Comparison of ENCODE assay signal across 8 cellular contexts in genomic region chr7:101162551-101163280, GRCh38. TPM values are rescaled to one million over a fixed set of nuclear protein-coding genes. Genes with fewer than 3 reads are reported as not detected.
DNase-seq lines count a peak whose midpoint lies in the region; ATAC-seq and TF ChIP-seq lines count a peak whose summit lies in the region.

No MANE protein-coding gene starts in this region.

- H3K4ac ChIP-seq in IMR-90 (ENCODE audit: low read depth, low read length) = no peak overlapping the region

- TF ChIP-seq POLR2A in IMR-90 (IDR thresholded peaks at IDR 0.05; ENCODE audit: low read depth, low read length) (no peak), Raji (IDR thresholded peaks at IDR 0.05; ENCODE audit: insufficient read depth, low read depth, low read length) (peak; percentile 52)

- peaks cover 26% of the 10 kb centered on the region for H4K20me1 ChIP-seq in DOHH2 (ENCODE audit: control insufficient read depth, insufficient read depth, low read depth, low read length)
- H4K20me1 ChIP-seq in IMR-90 (ENCODE audit: insufficient read depth, low read length) = peaks cover 21% of the 10 kb centered on the region
- H4K20me1 ChIP-seq in neural cell (ENCODE audit: insufficient read depth) = no peaks in the 10 kb centered on the region

- CTCF ChIA-PET in IMR-90 (lab: Yijun Ruan, JAX) = interaction anchor here (1.0 to 1.3 kb wide), 2 partner anchors 19 to 30 kb away, joined by 3 read pairs; no protein-coding TSS in a partner anchor

- BruUV-seq in IMR-90 (replicated peaks; lab: Mats Ljungman, UMichigan) = no TSS peak

- peaks cover 16% of the 10 kb centered on the region for H3K4me1 Mint-ChIP-seq in endodermal cell

- in situ Hi-C loops in IMR-90 (cut with MboI; ENCODE audit: low sequenced_read_pairs) = no loop called here

- TF ChIP-seq CTCF in DOHH2 (IDR thresholded peaks at IDR 0.05; ENCODE audit: low read depth, low read length, poor library complexity, severe bottlenecking) (no peak), IMR-90 (conservative IDR thresholded peaks at IDR 0.05; ENCODE audit: low read depth, low read length) (no peak), endodermal cell (conservative IDR thresholded peaks at IDR 0.05) (no peak), neural cell (IDR thresholded peaks at IDR 0.05; ENCODE audit: poor library complexity, severe bottlenecking) (no peak)

- H3K9me2 ChIP-seq in DOHH2 (replicated peaks; ENCODE audit: control insufficient read depth, low read length) (no peaks in the 10 kb centered on the region), neural cell (ENCODE audit: insufficient read depth, low read length) (no peaks in the 10 kb centered on the region)

- TF ChIP-seq RAD21 in IMR-90 (IDR thresholded peaks at IDR 0.05; ENCODE audit: low read length) (no peak), neural cell (conservative IDR thresholded peaks at IDR 0.05) (no peak)

- no peaks in the 10 kb centered on the region for H3K9me3 Mint-ChIP-seq in endodermal cell

- intact Hi-C loops in IMR-90 (cut with micrococcal nuclease) = no loop called here

- peak overlapping the region; percentile 78 for H3K27ac ChIP-seq in DOHH2 (ENCODE audit: low read depth, low read length)
- no peak overlapping the region; the same call in 1 of the 2 replicates for H3K27ac ChIP-seq in IMR-90 (ENCODE audit: insufficient read depth, low read length)
- H3K27ac ChIP-seq in endodermal cell (ENCODE audit: low read depth, low read length) = no peak overlapping the region
- H3K27ac ChIP-seq in neural cell (ENCODE audit: low read length) = peak overlapping the region; percentile 57

- peak overlapping the region; percentile 53 for H3K4me3 Mint-ChIP-seq in endodermal cell

- no peak overlapping the region for H2BK5ac ChIP-seq in IMR-90 (ENCODE audit: low read depth, low read length, poor library complexity, severe bottlenecking)

- no peak for TF ChIP-seq EP300 in neural cell (conservative IDR thresholded peaks at IDR 0.05; ENCODE audit: poor library complexity, severe bottlenecking)

- peaks cover 10% of the 10 kb centered on the region for H3K36me3 Mint-ChIP-seq in endodermal cell (ENCODE audit: low read depth)

- H3K36me3 ChIP-seq in DOHH2 (ENCODE audit: control insufficient read depth, low read length) (peaks cover 27% of the 10 kb centered on the region), IMR-90 (ENCODE audit: control insufficient read depth, insufficient read depth, low read length) (peaks cover 18% of the 10 kb centered on the region), endodermal cell (ENCODE audit: control insufficient read depth, insufficient read depth, low read length) (peaks cover 8% of the 10 kb centered on the region), neural cell (ENCODE audit: insufficient read depth, low read length) (no peaks in the 10 kb centered on the region)

- peaks cover 18% of the 10 kb centered on the region for H3K27me3 ChIP-seq in DOHH2 (ENCODE audit: control insufficient read depth, low read length)
- H3K27me3 ChIP-seq in IMR-90 (ENCODE audit: control insufficient read depth, insufficient read depth, low read length) = peaks cover 18% of the 10 kb centered on the region; the same call in 1 of the 2 replicates
- peaks cover 61% of the 10 kb centered on the region for H3K27me3 ChIP-seq in endodermal cell (ENCODE audit: control insufficient read depth, insufficient read depth, low read length, poor library complexity, severe bottlenecking)
- peaks cover 11% of the 10 kb centered on the region for H3K27me3 ChIP-seq in neural cell (ENCODE audit: insufficient read depth, low read depth, low read length)

- H3K4me3 ChIP-seq in DOHH2 (ENCODE audit: low read length) (peak overlapping the region; percentile 85), IMR-90 (ENCODE audit: insufficient read depth, low read depth, low read length) (peak overlapping the region; percentile 22; the same call in 1 of the 2 replicates), endodermal cell (ENCODE audit: low read length) (no peak overlapping the region), neural cell (ENCODE audit: low read length) (peak overlapping the region; percentile 94)

- no peak overlapping the region; the same call in 1 of the 2 replicates for H3K9ac ChIP-seq in IMR-90 (ENCODE audit: low read depth, low read length)
- no peak overlapping the region for H3K9ac ChIP-seq in endodermal cell (ENCODE audit: extremely low read depth, low read length, poor library complexity, severe bottlenecking)
- peak overlapping the region; percentile 94 for H3K9ac ChIP-seq in neural cell (ENCODE audit: low read length)

- whole genome bisulfite sequencing in IMR-90 (ENCODE audit: extremely low coverage in 2 of 2, insufficient read length in 1 of 2), 2 experiments = 3% methylated on average over 12 of the region's 74 CpGs; no CpG with 5 or more reads in 1 of the 2 experiments
- 4 to 13% methylated on average over 5 to 72 of the region's 74 CpGs for WGBS in endodermal cell (ENCODE audit: insufficient coverage in 1 of 2, insufficient read length in 1 of 2), 2 experiments

- no peak overlapping the region for H2BK120ac ChIP-seq in IMR-90 (ENCODE audit: low read depth, low read length)

- H2AK5ac ChIP-seq in IMR-90 (ENCODE audit: low read depth, low read length) = 0 out of 2 replicates have a peak overlapping the region, but pooled peaks have one; percentile 30

- no peak overlapping the region for H3K23ac ChIP-seq in IMR-90 (ENCODE audit: low read depth, low read length)

- H2AK9ac ChIP-seq in IMR-90 (replicated peaks; ENCODE audit: low read depth, low read length, poor library complexity) = peak overlapping the region; percentile 37

- no peak overlapping the region for H3K14ac ChIP-seq in IMR-90 (replicated peaks; ENCODE audit: low read depth, low read length)

- no peak overlapping the region for H2BK15ac ChIP-seq in IMR-90 (ENCODE audit: low read depth, low read length)

- no peak overlapping the region for H3K56ac ChIP-seq in IMR-90 (ENCODE audit: extremely low read depth, insufficient read depth, low read length)

- H3K79me1 ChIP-seq in IMR-90 (ENCODE audit: low read depth in 1 of 2, low read length in 2 of 2) = peaks cover 0 to 11% of the 10 kb centered on the region in 2 experiments; a peak in 1 of 4 replicates

- H3K18ac ChIP-seq in IMR-90 (ENCODE audit: low read depth, low read length) = no peak overlapping the region

- H3K4me1 ChIP-seq in DOHH2 (ENCODE audit: control insufficient read depth, low read length) (peaks cover 52% of the 10 kb centered on the region), IMR-90 (ENCODE audit: control insufficient read depth, insufficient read depth, low read length) (peaks cover 13% of the 10 kb centered on the region), endodermal cell (ENCODE audit: control insufficient read depth, insufficient read depth, low read length) (peaks cover 2% of the 10 kb centered on the region)

- no peak overlapping the region for H3K27ac Mint-ChIP-seq in endodermal cell

- H4K91ac ChIP-seq in IMR-90 (ENCODE audit: insufficient read depth, low read depth, low read length) = no peak overlapping the region

- H4K8ac ChIP-seq in IMR-90 (ENCODE audit: low read depth in 2 of 2, low read length in 2 of 2) = no peak overlapping the region

- H3K27me3 Mint-ChIP-seq in endodermal cell (ENCODE audit: insufficient read depth) = peaks cover 67% of the 10 kb centered on the region

- peak; percentile 50 for DNase-seq in IMR-90
- peak; percentile 90 for DNase-seq in endodermal cell
- no peak for DNase-seq in kidney glomerular epithelial cell (lab: John Stamatoyannopoulos, UW)
- no peak for DNase-seq in GF-D8 (lab: John Stamatoyannopoulos, UW)
- DNase-seq in ureter (ENCODE audit: low spot score) = no peak

- dilution Hi-C loops in IMR-90 (cut with HindIII; ENCODE audit: low sequenced_read_pairs, unreplicated experiment) = no loop called here

- H3K9me3 ChIP-seq in DOHH2 (ENCODE audit: control insufficient read depth, insufficient read depth, low read length) (no peaks in the 10 kb centered on the region), IMR-90 (ENCODE audit: control insufficient read depth, insufficient read depth, low read length) (no peaks in the 10 kb centered on the region), endodermal cell (ENCODE audit: control insufficient read depth, low read length) (no peaks in the 10 kb centered on the region), neural cell (ENCODE audit: low read length) (no peaks in the 10 kb centered on the region)

- H3F3A ChIP-seq in DOHH2 (ENCODE audit: control insufficient read depth, insufficient read depth) = peaks cover 23% of the 10 kb centered on the region
- H3F3A ChIP-seq in neural cell (ENCODE audit: insufficient read depth, low read length, poor library complexity, severe bottlenecking) = no peaks in the 10 kb centered on the region

- peaks cover 12% of the 10 kb centered on the region for H3K79me2 ChIP-seq in DOHH2 (ENCODE audit: control insufficient read depth, low read length)
- H3K79me2 ChIP-seq in neural cell (replicated peaks; ENCODE audit: insufficient read depth, low read length) = no peaks in the 10 kb centered on the region

- H4K5ac ChIP-seq in IMR-90 (ENCODE audit: low read depth, low read length) = no peak overlapping the region

- H2BK20ac ChIP-seq in IMR-90 (ENCODE audit: low read depth, low read length) = no peak overlapping the region

- ATAC-seq in IMR-90 (ENCODE audit: low read depth) = peak; percentile 39

- H3K4me2 ChIP-seq in DOHH2 (ENCODE audit: low read length) (peak overlapping the region; percentile 72), IMR-90 (ENCODE audit: low read depth, low read length) (peak overlapping the region; percentile 79), neural cell (ENCODE audit: low read length) (no peak overlapping the region)

- H2AFZ ChIP-seq in IMR-90 (replicated peaks; ENCODE audit: low read length, poor library complexity) = peak overlapping the region; percentile 61
- H2AFZ ChIP-seq in neural cell (ENCODE audit: low read depth, low read length) = no peak overlapping the region

- POLR2A ChIA-PET in IMR-90 (lab: Charles Lee; ENCODE audit: unreplicated experiment) = interaction anchor here (0.5 to 0.7 kb wide), 2 partner anchors 17 to 19 kb away, joined by 4 to 10 read pairs; no protein-coding TSS in a partner anchor

- peaks cover 7% of the 10 kb centered on the region; the same call in 1 of the 2 replicates for H3K9me1 ChIP-seq in IMR-90 (ENCODE audit: insufficient read depth, low read length)

RNA-seq across cellular contexts. Expression of gene VGF, which starts 2.7 kb away (rescaled TPM):
- total RNA-seq in IMR-90 (2012; rRNA removed) (0.18 and 0.28 TPM in 2 replicates), endodermal cell (1 to 10 TPM in 1 of 2 donors, not detected in 1; 2.8 TPM), ureter (not detected)
- polyA plus RNA-seq in IMR-90 (2012; rRNA removed) (0.50 and 0.59 TPM in 2 replicates), neural cell (36.8 and 39.3 TPM in 2 replicates)
- polyA plus RNA-seq in IMR-90 (2012; cell fraction: cytosol; rRNA removed) = 0.64 and 0.82 TPM in 2 replicates
- 0.36 and 0.83 TPM in 2 replicates for polyA plus RNA-seq in IMR-90 (2012; cell fraction: nucleus; rRNA removed; ENCODE audit: low replicate concordance)
- 2.1 TPM for polyA plus RNA-seq in endodermal cell (2013, experiment 1 of 2)
- 5.1 TPM for polyA plus RNA-seq in endodermal cell (2013, experiment 2 of 2)
- polyA minus RNA-seq in neural cell = 30.7 and 49.4 TPM in 2 replicates

RNA-seq across cellular contexts. Expression of gene AP1S1, which starts 8.4 kb away (rescaled TPM):
- total RNA-seq in IMR-90 (2012; rRNA removed) = 233 and 295 TPM in 2 replicates
- 178 and 187 TPM in 2 replicates for polyA plus RNA-seq in IMR-90 (2012; rRNA removed)
- 282 and 325 TPM in 2 replicates for polyA plus RNA-seq in IMR-90 (2012; cell fraction: cytosol; rRNA removed)
- polyA plus RNA-seq in IMR-90 (2012; cell fraction: nucleus; rRNA removed; ENCODE audit: low replicate concordance) = 110 and 121 TPM in 2 replicates
- 10 to 100 TPM; 43.8 to 50.2 TPM for total RNA-seq in endodermal cell
- polyA plus RNA-seq in endodermal cell (2013, experiment 1 of 2) = 59.8 TPM
- polyA plus RNA-seq in endodermal cell (2013, experiment 2 of 2) = 59.3 TPM
- polyA plus RNA-seq in neural cell = 344 and 389 TPM in 2 replicates
- polyA minus RNA-seq in neural cell = 99.2 and 107 TPM in 2 replicates
- total RNA-seq in ureter = 50.5 TPM

RNA-seq across cellular contexts. Expression of gene NAT16, which starts 17.4 kb away (rescaled TPM):
- not detected in 2 replicates for total RNA-seq in IMR-90 (2012; rRNA removed)
- polyA plus RNA-seq in IMR-90 (2012; rRNA removed) = 0.03 and 0.05 TPM in 2 replicates
- 0.02 and 0.04 TPM in 2 replicates for polyA plus RNA-seq in IMR-90 (2012; cell fraction: cytosol; rRNA removed)
- 0.25 and 0.53 TPM in 2 replicates for polyA plus RNA-seq in IMR-90 (2012; cell fraction: nucleus; rRNA removed; ENCODE audit: low replicate concordance)
- under 1 TPM; 0.15 to 0.20 TPM for total RNA-seq in endodermal cell
- 1.4 TPM for polyA plus RNA-seq in endodermal cell (2013, experiment 1 of 2)
- 0.95 TPM for polyA plus RNA-seq in endodermal cell (2013, experiment 2 of 2)
- 4.0 and 4.5 TPM in 2 replicates for polyA plus RNA-seq in neural cell
- polyA minus RNA-seq in neural cell = 0.73 and 1.5 TPM in 2 replicates
- total RNA-seq in ureter = not detected

RNA-seq across cellular contexts. Expression of gene SERPINE1, which starts 35.8 kb away (rescaled TPM):
- total RNA-seq in IMR-90 (2012; rRNA removed) (1,441 and 1,485 TPM in 2 replicates), endodermal cell (1 to 10 TPM in 1 of 2 donors, under 1 TPM in 1; 0.89 to 4.9 TPM), ureter (4.3 TPM)
- polyA plus RNA-seq in IMR-90 (2012; rRNA removed) (2,783 and 2,870 TPM in 2 replicates), neural cell (0.12 TPM in 1 of 2 replicates, not detected in the other)
- polyA plus RNA-seq in IMR-90 (2012; cell fraction: cytosol; rRNA removed) = 1,325 and 1,597 TPM in 2 replicates
- 924 and 1,074 TPM in 2 replicates for polyA plus RNA-seq in IMR-90 (2012; cell fraction: nucleus; rRNA removed; ENCODE audit: low replicate concordance)
- polyA plus RNA-seq in endodermal cell (2013, experiment 1 of 2) = 6.6 TPM
- 8.2 TPM for polyA plus RNA-seq in endodermal cell (2013, experiment 2 of 2)
- polyA minus RNA-seq in neural cell = 0.23 TPM in 1 of 2 replicates, not detected in the other

RNA-seq across cellular contexts. Expression of gene MOGAT3, which starts 38.1 kb away (rescaled TPM):
- total RNA-seq in IMR-90 (2012; rRNA removed) = not detected in 2 replicates
- not detected in 2 replicates for polyA plus RNA-seq in IMR-90 (2012; rRNA removed)
- not detected in 2 replicates for polyA plus RNA-seq in IMR-90 (2012; cell fraction: cytosol; rRNA removed)
- not detected in 2 replicates for polyA plus RNA-seq in IMR-90 (2012; cell fraction: nucleus; rRNA removed; ENCODE audit: low replicate concordance)
- total RNA-seq in endodermal cell = 1 to 10 TPM in 1 of 2 donors, not detected in 1; 1.3 TPM
- not detected for polyA plus RNA-seq in endodermal cell (2013, experiment 1 of 2)
- polyA plus RNA-seq in endodermal cell (2013, experiment 2 of 2) = not detected
- not detected in 2 replicates for polyA plus RNA-seq in neural cell
- not detected in 2 replicates for polyA minus RNA-seq in neural cell
- not detected for total RNA-seq in ureter

Comparison
In these comparisons a context has a peak if more than half of its experiments do, and no peak if none do; other contexts are left out.
1. H3K27ac ChIP-seq: peak in DOHH2 (single experiment) and neural cell (single experiment); none in IMR-90 (single experiment) and endodermal cell (single experiment).
2. DNase-seq: peak in IMR-90 (single experiment) and endodermal cell (single experiment); none in kidney glomerular epithelial cell (single experiment), GF-D8 (single experiment) and ureter (single experiment).